11 cellular contexts compared by ENCODE assay signal in the genomic region with DNA sequence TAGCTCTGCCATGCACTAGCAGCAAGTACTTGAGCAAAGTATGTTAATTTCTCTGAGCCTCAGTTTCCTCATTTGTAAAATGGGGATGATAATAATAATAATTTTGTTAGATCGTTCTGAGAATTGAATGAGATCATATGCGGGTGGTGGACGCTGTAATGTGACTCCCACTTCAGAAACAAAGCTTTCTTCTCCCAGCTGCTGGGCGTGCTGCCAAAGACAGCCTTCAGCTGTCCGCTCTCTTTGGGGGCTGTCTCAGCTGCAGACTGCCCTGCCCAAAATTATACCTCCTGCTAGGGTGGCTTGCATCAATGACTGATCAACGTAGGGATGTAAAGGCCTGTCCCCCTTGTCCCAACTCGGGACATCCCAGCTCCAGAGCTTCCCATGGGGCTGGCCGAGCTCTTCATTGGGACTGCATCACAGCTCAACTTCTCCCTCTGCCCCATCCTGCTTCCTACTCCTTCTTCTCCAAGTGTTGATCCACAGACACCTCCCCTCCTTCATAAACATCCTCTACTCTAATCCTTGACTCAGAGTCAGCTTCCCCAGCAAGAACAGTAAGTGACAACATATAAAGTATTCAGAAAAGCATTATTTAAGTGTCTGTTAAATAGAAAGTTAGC. TPM values are rescaled to one million over a fixed set of nuclear protein-coding genes. Genes with fewer than 3 reads are reported as not detected.
DNase-seq lines count a peak whose midpoint lies in the region; ATAC-seq and TF ChIP-seq lines count a peak whose summit lies in the region.
"Had no signal": no experiment of that assay in that cellular context is flagged by ENCODE, and none has a peak within 500 bp of the region (broad histone marks: within the 10 kb centered on the region; RNA-seq: fewer than 3 reads in every experiment).

No MANE protein-coding gene starts in this region.

- ATAC-seq in upper lobe of right lung = no peak

- no peaks in the 10 kb centered on the region for H3K36me3 ChIP-seq in upper lobe of right lung
- H3K36me3 ChIP-seq: adrenal gland, thoracic aorta had no signal

- no peaks in the 10 kb centered on the region for H3K27me3 ChIP-seq in upper lobe of right lung
- H3K27me3 ChIP-seq: adrenal gland had no signal

- H3K27ac ChIP-seq in upper lobe of right lung = no peak overlapping the region
- H3K27ac ChIP-seq: adrenal gland, thoracic aorta had no signal

- no peaks in the 10 kb centered on the region for H3K9me3 ChIP-seq in upper lobe of right lung
- H3K9me3 ChIP-seq: adrenal gland, thoracic aorta had no signal

- H3K4me3 ChIP-seq in upper lobe of right lung = no peak overlapping the region
- H3K4me3 ChIP-seq: adrenal gland, thoracic aorta had no signal

- TF ChIP-seq CTCF in upper lobe of right lung (IDR thresholded peaks at IDR 0.05) = no peak

- DNase-seq in NCI-H82 (lab: John Stamatoyannopoulos, UW) (peak; percentile 32), NCI-H82 treated with DMSO at 0.1 percent for 48 hours (lab: John Stamatoyannopoulos, UW; ENCODE audit: unreplicated experiment) (no peak), RPMI8226 (peak; percentile 69), glomerular visceral epithelial cell (ENCODE audit: extremely low spot score) (peak; percentile 24), upper lobe of right lung (peak; percentile 64), hepatic stellate cell (ENCODE audit: low spot score) (no peak), retina (no peak)
- no peak for DNase-seq in activated naive CD4-positive, alpha-beta T cell treated with Interleukin-2 at 50 U/mL for 16 hours
- DNase-seq: stimulated activated CD4-positive, alpha-beta T cell treated with anti-CD3 and anti-CD28 coated beads, Interleukin-12 subunit alpha, Interleukin-12 subunit beta, amount 100 ng/mL, for 4 hours had no signal

- no peaks in the 10 kb centered on the region for H3K4me1 ChIP-seq in upper lobe of right lung
- H3K4me1 ChIP-seq: adrenal gland had no signal

- intact Hi-C loops in upper lobe of right lung (cut with DNase I) = no loop called here

RNA-seq across cellular contexts. Expression of a gene that starts 30.7 kb away (rescaled TPM):
- 144 TPM for total RNA-seq in upper lobe of right lung

Comparison
In these comparisons a context has a peak if more than half of its experiments do, and no peak if none do; other contexts are left out.
1. DNase-seq: peak in NCI-H82 (single experiment), RPMI8226 (single experiment), glomerular visceral epithelial cell (single experiment) and upper lobe of right lung (single experiment); none in NCI-H82 treated with DMSO at 0.1 percent for 48 hours (single experiment), activated naive CD4-positive, alpha-beta T cell treated with Interleukin-2 at 50 U/mL for 16 hours (single experiment), hepatic stellate cell (single experiment) and retina (single experiment).